Comparison of ENCODE assay signal across 25 cellular contexts in genomic region chr11:133362921-133363320, GRCh38.
"Had no signal": no experiment of that assay in that cellular context is flagged by ENCODE, and none has a peak within 500 bp of the region (broad histone marks: within the 10 kb centered on the region; RNA-seq: fewer than 3 reads in every experiment).

No MANE protein-coding gene starts in this region.

- H3K27ac Mint-ChIP-seq: dendritic cell treated with granulocyte-macrophage colony-stimulating factor and Interleukin-4, amounts not matched to agents 40 ng/mL and 50 ng/mL, for 4 days; effector memory CD8-positive, alpha-beta T cell; endodermal cell; immature natural killer cell; mesothelial cell of epicardium had no signal

- ATAC-seq: effector memory CD8-positive, alpha-beta T cell; esophagus mucosa; foreskin keratinocyte; heart left ventricle; left colon; left lung; left ventricle myocardium superior; lower lobe of right lung; mucosa of descending colon had no signal

- H3K27me3 ChIP-seq: colonic mucosa, foreskin keratinocyte, gastroesophageal sphincter, heart left ventricle, hepatocyte, left lung had no signal

- H3K4me1 ChIP-seq: colonic mucosa, foreskin keratinocyte, gastroesophageal sphincter, heart left ventricle, left lung, lower lobe of right lung had no signal

- H3K9me3 ChIP-seq: colonic mucosa, gastroesophageal sphincter, heart left ventricle, lower lobe of right lung, mucosa of descending colon had no signal

- H3K27ac ChIP-seq: colonic mucosa, epithelial cell of prostate, foreskin keratinocyte, gastroesophageal sphincter, heart left ventricle, hepatocyte, left lung, lower lobe of right lung had no signal

- H3K36me3 ChIP-seq: colonic mucosa, gastroesophageal sphincter, heart left ventricle, left lung, lower lobe of right lung had no signal

- H3K9me3 Mint-ChIP-seq: endodermal cell, mesothelial cell of epicardium had no signal

- H3K4me3 ChIP-seq: colonic mucosa, gastroesophageal sphincter, heart left ventricle, hepatocyte, left lung, lower lobe of right lung, mucosa of descending colon had no signal

- H3K27me3 Mint-ChIP-seq: dendritic cell treated with granulocyte-macrophage colony-stimulating factor and Interleukin-4, amounts not matched to agents 40 ng/mL and 50 ng/mL, for 4 days; effector memory CD8-positive, alpha-beta T cell had no signal

- H3K4me3 Mint-ChIP-seq: dendritic cell treated with granulocyte-macrophage colony-stimulating factor and Interleukin-4, amounts not matched to agents 40 ng/mL and 50 ng/mL, for 4 days; effector memory CD8-positive, alpha-beta T cell; endodermal cell; immature natural killer cell; mesothelial cell of epicardium had no signal

- H3K36me3 Mint-ChIP-seq: immature natural killer cell, mesothelial cell of epicardium had no signal

- DNase-seq: colonic mucosa; cortex of kidney; effector CD8-positive, alpha-beta T cell; effector memory CD8-positive, alpha-beta T cell; endodermal cell; erythroblast; foreskin keratinocyte; heart left ventricle; hypothalamus; immature natural killer cell; islet precursor cell; kidney; kidney glomerular epithelial cell; left colon; left ventricle myocardium superior; lower lobe of right lung; mesenchymal stem cell; mucosa of descending colon had no signal

- H3K4me1 Mint-ChIP-seq: immature natural killer cell, mesothelial cell of epicardium had no signal
